In the genomic region with DNA sequence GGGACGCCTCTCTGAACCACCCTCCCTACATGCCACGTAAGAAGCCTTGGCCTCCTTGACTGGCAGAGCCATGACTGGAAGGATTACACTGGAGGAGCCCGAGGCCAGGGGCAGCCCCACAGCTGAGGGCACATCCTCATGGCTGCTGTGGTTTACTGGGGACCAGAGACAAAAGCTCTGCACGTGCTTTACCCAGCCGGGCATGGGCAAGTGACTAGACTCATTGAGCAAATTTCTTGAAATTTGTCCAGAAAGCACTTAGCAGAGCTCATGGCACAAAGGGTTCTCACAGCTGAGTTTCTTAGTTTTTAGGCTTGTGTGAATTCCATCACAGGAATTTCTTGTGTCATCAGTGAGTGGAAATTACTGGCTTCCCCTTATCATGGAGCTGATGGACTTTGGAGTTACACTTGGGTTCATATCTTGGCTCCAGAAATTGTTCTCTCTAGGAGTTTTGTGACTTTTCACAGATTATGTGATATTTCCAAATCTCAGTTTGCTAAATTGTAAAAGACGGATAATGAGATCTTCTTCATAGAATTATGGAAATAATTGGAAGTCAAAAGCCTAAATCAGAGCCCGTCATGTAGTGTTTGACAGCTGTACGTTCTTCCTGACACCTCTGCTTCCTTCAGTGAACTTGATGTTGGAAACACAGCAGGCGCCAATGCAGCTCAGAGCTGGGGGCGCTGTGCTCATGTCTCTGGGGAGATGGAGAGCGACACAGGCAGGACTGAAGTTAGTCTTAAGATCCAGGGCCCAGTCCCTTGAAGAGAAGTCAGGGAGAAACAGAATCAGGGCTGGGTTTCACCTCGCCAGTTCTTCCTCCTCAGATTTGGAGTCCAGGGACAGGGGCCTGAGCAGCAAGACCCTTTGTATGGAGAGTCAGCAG, we compare ENCODE assay signal across 17 cellular contexts. TPM values are rescaled to one million over a fixed set of nuclear protein-coding genes. Genes with fewer than 3 reads are reported as not detected.
"Had no signal": no experiment of that assay in that cellular context is flagged by ENCODE, and none has a peak within 500 bp of the region (broad histone marks: within the 10 kb centered on the region; RNA-seq: fewer than 3 reads in every experiment).

No MANE protein-coding gene starts in this region.

- H3K9me3 ChIP-seq: adrenal gland, spleen had no signal

- ATAC-seq: activated T-helper 17 cell treated with anti-CD3 and anti-CD28 coated beads, Interleukin-2, amount 50 U/mL, for 72 hours; right cardiac atrium; stimulated activated memory B cell treated with anti-CD40 and anti-IgM and Interleukin-4, amounts not matched to agents 10 μg/mL and 1 μg/mL and 100 μg/mL, for 72 hours had no signal

- H3K36me3 ChIP-seq: adrenal gland had no signal

- H3K27me3 ChIP-seq: adrenal gland, spleen had no signal

- H3K27ac ChIP-seq: adrenal gland, spleen had no signal

- H3K4me3 ChIP-seq: adrenal gland, spleen had no signal

- H3K4me1 ChIP-seq: adrenal gland, spleen had no signal

- DNase-seq: activated CD4-positive, alpha-beta T cell treated with anti-CD3 and anti-CD28 coated beads, Interleukin-2, amount 10 ng/mL, durations not matched to agents 7 days and 5 days; activated CD4-positive, CD25-positive, alpha-beta regulatory T cell; activated naive CD4-positive, alpha-beta T cell treated with anti-CD3 and anti-CD28 coated beads, Interleukin-2, amount 10 ng/mL, durations not matched to agents 7 days and 5 days; activated T-cell treated with anti-CD3 and anti-CD28 coated beads for 4 hours; adrenal gland; central memory CD4-positive, alpha-beta T cell; erythroblast; islet precursor cell; spleen; stimulated activated CD4-positive, alpha-beta T cell treated with anti-CD3 and anti-CD28 coated beads, Interleukin-1b, Interleukin-23, amount 100 ng/mL, for 48 hours; trophoblast cell had no signal

RNA-seq across cellular contexts. Expression of a gene that starts 47.7 kb away (rescaled TPM):
- total RNA-seq: activated CD4-positive, alpha-beta T cell treated with anti-CD3 and anti-CD28 coated beads, Interleukin-2, amount 10 ng/mL, durations not matched to agents 7 days and 5 days; activated CD8-positive, alpha-beta memory T cell treated with anti-CD3 and anti-CD28 coated beads for 36 hours; adrenal gland; myocyte; T-helper 2 cell treated with Interferon-gamma antibody and Interleukin-4, amounts not matched to agents 100 ng/mL and 5 ng/mL, for 36 hours had no signal
